ENCODE assay signal across 12 cellular contexts in the genomic region with DNA sequence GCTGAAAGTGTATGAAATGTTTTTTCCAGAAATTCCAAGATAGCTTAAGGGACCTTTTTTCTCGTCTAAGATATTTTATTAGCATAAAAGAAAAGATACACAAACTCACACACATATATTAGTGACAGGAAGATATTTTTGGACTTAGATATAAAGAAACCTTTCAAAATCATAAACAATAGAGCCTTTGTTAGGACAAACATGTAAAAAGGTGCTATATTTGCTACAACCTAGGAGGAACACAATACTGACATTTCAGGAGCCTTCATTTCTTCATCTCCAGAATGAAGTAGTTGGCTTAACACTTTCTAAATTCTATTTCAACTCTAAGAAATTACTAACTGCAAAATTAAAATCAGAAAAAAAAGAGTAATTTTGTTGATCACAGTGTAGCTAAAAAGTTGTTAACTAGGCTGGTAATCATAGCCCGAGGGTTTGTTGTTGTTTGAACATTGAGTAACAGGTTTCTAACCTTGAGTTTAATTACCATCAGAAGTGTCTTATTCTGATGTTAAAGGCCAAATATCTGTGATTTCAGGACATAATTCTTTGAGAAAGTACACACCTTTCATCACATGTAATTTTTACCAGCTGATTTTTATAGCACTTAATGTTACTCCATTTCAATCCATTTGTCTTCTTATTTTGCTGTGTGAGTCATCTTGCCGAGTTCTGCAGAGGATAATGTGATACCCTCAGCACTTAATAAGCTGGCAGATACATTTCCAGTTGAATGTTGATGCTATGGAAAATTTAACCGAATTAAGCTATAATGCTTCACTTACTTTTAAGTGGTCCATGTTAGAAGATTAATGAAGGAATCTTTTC.
DNase-seq lines count a peak whose midpoint lies in the region; ATAC-seq and TF ChIP-seq lines count a peak whose summit lies in the region.
"Had no signal": no experiment of that assay in that cellular context is flagged by ENCODE, and none has a peak within 500 bp of the region (broad histone marks: within the 10 kb centered on the region; RNA-seq: fewer than 3 reads in every experiment).

No MANE protein-coding gene starts in this region.

- peaks cover 49% of the 10 kb centered on the region for H3K36me3 Mint-ChIP-seq in stimulated activated effector memory CD8-positive, alpha-beta T cell treated with anti-CD3 and anti-CD28 coated beads, Interleukin-12 subunit alpha, Interleukin-12 subunit beta, amount 100 ng/mL, for 72 hours

- TF ChIP-seq CTCF in dorsolateral prefrontal cortex (IDR thresholded peaks at IDR 0.05 in 54 of 56, conservative IDR thresholded peaks at IDR 0.05 in 2 of 56; ENCODE audit: low read depth in 1 of 56, partially characterized antibody in 56 of 56): no peak

- peak overlapping the region in 35 of 59 donors; percentile 2 to 90 (median 63) for H3K27ac ChIP-seq in dorsolateral prefrontal cortex

- ATAC-seq in sciatic nerve (peak; percentile 70), HG03354 (IDR thresholded peaks at IDR 0.05; ENCODE audit: poor library complexity, severe bottlenecking, unreplicated experiment) (no peak), GM21447 (IDR thresholded peaks at IDR 0.05; ENCODE audit: unreplicated experiment) (no peak)
- ATAC-seq in stimulated activated effector memory CD8-positive, alpha-beta T cell treated with anti-CD3 and anti-CD28 coated beads, Interleukin-12 subunit alpha, Interleukin-12 subunit beta, amount 100 ng/mL, for 72 hours: no peak
- ATAC-seq: GM23338 had no signal

- H3K27me3 ChIP-seq in dorsolateral prefrontal cortex: no peaks in the 10 kb centered on the region
- H3K27me3 ChIP-seq: MG63, spleen had no signal

- H3K4me1 Mint-ChIP-seq in stimulated activated effector memory CD8-positive, alpha-beta T cell treated with anti-CD3 and anti-CD28 coated beads, Interleukin-12 subunit alpha, Interleukin-12 subunit beta, amount 100 ng/mL, for 72 hours: peaks cover 78% of the 10 kb centered on the region

- no peak overlapping the region for H3K27ac Mint-ChIP-seq in stimulated activated effector memory CD8-positive, alpha-beta T cell treated with anti-CD3 and anti-CD28 coated beads, Interleukin-12 subunit alpha, Interleukin-12 subunit beta, amount 100 ng/mL, for 72 hours
- H3K27ac Mint-ChIP-seq: GM23338 had no signal

- intact Hi-C loops in dorsolateral prefrontal cortex (cut with DNase I) (no loop called here), sciatic nerve (cut with DNase I) (no loop called here)

- H3K4me3 ChIP-seq in dorsolateral prefrontal cortex: no peak overlapping the region
- H3K4me3 ChIP-seq: GM23338, MG63, spleen had no signal

- DNase-seq in NOMO-1 treated with DMSO at 0.1 percent for 48 hours (lab: John Stamatoyannopoulos, UW; ENCODE audit: unreplicated experiment) (peak; percentile 35), NOMO-1 treated with dmso at 0.1 percent for 144 hours (lab: John Stamatoyannopoulos, UW; ENCODE audit: unreplicated experiment) (no peak), NCI-H2171 treated with DMSO at 0.1 percent for 48 hours (lab: John Stamatoyannopoulos, UW) (peak; percentile 52), dorsolateral prefrontal cortex (no peak), sciatic nerve (ENCODE audit: low spot score) (no peak)
- DNase-seq in stimulated activated effector memory CD8-positive, alpha-beta T cell treated with anti-CD3 and anti-CD28 coated beads, Interleukin-12 subunit alpha, Interleukin-12 subunit beta, amount 100 ng/mL, for 72 hours (ENCODE audit: low spot score in 2 of 2): no peak
- DNase-seq: activated T-cell treated with anti-CD3 and anti-CD28 coated beads, Interleukin-2, amount 50 U/mL, for 48 hours; MG63; spleen had no signal

- H3K4me3 Mint-ChIP-seq in stimulated activated effector memory CD8-positive, alpha-beta T cell treated with anti-CD3 and anti-CD28 coated beads, Interleukin-12 subunit alpha, Interleukin-12 subunit beta, amount 100 ng/mL, for 72 hours: no peak overlapping the region
- H3K4me3 Mint-ChIP-seq: GM23338 had no signal

- H3K9me3 Mint-ChIP-seq in stimulated activated effector memory CD8-positive, alpha-beta T cell treated with anti-CD3 and anti-CD28 coated beads, Interleukin-12 subunit alpha, Interleukin-12 subunit beta, amount 100 ng/mL, for 72 hours: no peaks in the 10 kb centered on the region

Comparison
In these comparisons a context has a peak if more than half of its experiments do, and no peak if none do; other contexts are left out.
1. DNase-seq: peak in NOMO-1 treated with DMSO at 0.1 percent for 48 hours (single experiment) and NCI-H2171 treated with DMSO at 0.1 percent for 48 hours (single experiment); none in NOMO-1 treated with dmso at 0.1 percent for 144 hours (single experiment), dorsolateral prefrontal cortex (0 of 10), sciatic nerve (single experiment) and stimulated activated effector memory CD8-positive, alpha-beta T cell treated with anti-CD3 and anti-CD28 coated beads, Interleukin-12 subunit alpha, Interleukin-12 subunit beta, amount 100 ng/mL, for 72 hours (0 of 2).